ENCODE assay signal across 8 cellular contexts in the genomic region with DNA sequence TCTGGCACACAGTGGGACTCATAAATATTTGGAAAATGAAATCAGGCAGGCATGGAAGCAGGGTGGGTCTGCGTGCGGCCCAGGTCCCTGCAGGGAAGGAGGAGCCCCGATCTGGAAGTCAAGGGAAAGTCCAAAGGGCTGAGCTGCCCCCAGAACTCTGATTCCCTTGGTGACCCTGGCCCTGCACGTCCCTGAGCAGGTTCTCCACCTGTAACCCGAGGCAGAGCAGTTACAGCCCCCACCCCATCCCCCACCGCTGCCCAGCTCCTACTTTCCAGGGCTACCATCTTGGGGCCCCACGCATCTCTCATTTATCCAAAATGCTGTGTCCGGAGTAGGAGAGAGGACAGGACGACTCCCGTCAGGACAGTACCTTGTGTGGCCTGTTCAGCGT. TPM values are rescaled to one million over a fixed set of nuclear protein-coding genes. Genes with fewer than 3 reads are reported as not detected.
A peak's percentile ranks its signal among the peaks of the same experiment; 100 is the strongest.
DNase-seq lines count a peak whose midpoint lies in the region; ATAC-seq lines count a peak whose summit lies in the region.

No MANE protein-coding gene starts in this region.

- peak overlapping the region; percentile 95 for H3K27ac Mint-ChIP-seq in activated T-helper 17 cell treated with anti-CD3 and anti-CD28 coated beads, Interleukin-2, amount 50 U/mL, for 72 hours
- H3K27ac Mint-ChIP-seq in stimulated activated effector memory CD8-positive, alpha-beta T cell treated with anti-CD3 and anti-CD28 coated beads, Interleukin-12 subunit alpha, Interleukin-12 subunit beta, amount 100 ng/mL, for 72 hours: peak overlapping the region; percentile 78

- H3K9me3 ChIP-seq in right cardiac atrium (ENCODE audit: control insufficient read depth, low read length): no peaks in the 10 kb centered on the region

- H3K4me1 Mint-ChIP-seq in activated T-helper 17 cell treated with anti-CD3 and anti-CD28 coated beads, Interleukin-2, amount 50 U/mL, for 72 hours: peaks cover 42% of the 10 kb centered on the region
- H3K4me1 Mint-ChIP-seq in stimulated activated effector memory CD8-positive, alpha-beta T cell treated with anti-CD3 and anti-CD28 coated beads, Interleukin-12 subunit alpha, Interleukin-12 subunit beta, amount 100 ng/mL, for 72 hours: peaks cover 69% of the 10 kb centered on the region

- no peaks in the 10 kb centered on the region for H3K36me3 ChIP-seq in H7 (replicated peaks; ENCODE audit: control insufficient read depth, insufficient read depth, low read length)

- peak; percentile 28 for DNase-seq in H7
- peak in 1 of 3 donors; percentile 57 for DNase-seq in right cardiac atrium
- DNase-seq in stimulated activated effector memory CD8-positive, alpha-beta T cell treated with anti-CD3 and anti-CD28 coated beads, Interleukin-12 subunit alpha, Interleukin-12 subunit beta, amount 100 ng/mL, for 72 hours (ENCODE audit: low spot score in 2 of 2): no peak
- no peak for DNase-seq in kidney tubule cell (ENCODE audit: low spot score)
- no peak for DNase-seq in NCI-H187 treated with DMSO at 0.1 percent for 48 hours (lab: John Stamatoyannopoulos, UW)
- DNase-seq in NCI-H345 (lab: John Stamatoyannopoulos, UW): no peak
- no peak for DNase-seq in NOMO-1 (lab: John Stamatoyannopoulos, UW; ENCODE audit: unreplicated experiment in 2 of 2)

- H3K27me3 ChIP-seq in H7 (ENCODE audit: control insufficient read depth, insufficient read depth, low read length) (peaks cover 2% of the 10 kb centered on the region; the same call in 1 of the 2 replicates), right cardiac atrium (ENCODE audit: control insufficient read depth, insufficient read depth) (no peaks in the 10 kb centered on the region)

- H3K27me3 Mint-ChIP-seq in activated T-helper 17 cell treated with anti-CD3 and anti-CD28 coated beads, Interleukin-2, amount 50 U/mL, for 72 hours: no peaks in the 10 kb centered on the region

- peaks cover 69% of the 10 kb centered on the region for H3K36me3 Mint-ChIP-seq in activated T-helper 17 cell treated with anti-CD3 and anti-CD28 coated beads, Interleukin-2, amount 50 U/mL, for 72 hours (ENCODE audit: low read depth)
- H3K36me3 Mint-ChIP-seq in stimulated activated effector memory CD8-positive, alpha-beta T cell treated with anti-CD3 and anti-CD28 coated beads, Interleukin-12 subunit alpha, Interleukin-12 subunit beta, amount 100 ng/mL, for 72 hours: peaks cover 61% of the 10 kb centered on the region

- 79% methylated on average over 11 of the region's 11 CpGs for WGBS in right cardiac atrium

- peak overlapping the region; percentile 94 for H3K27ac ChIP-seq in right cardiac atrium (ENCODE audit: low read length)

- peaks cover 19% of the 10 kb centered on the region for H3K4me1 ChIP-seq in right cardiac atrium (ENCODE audit: control insufficient read depth, insufficient read depth, low read length)

- H3K4me3 ChIP-seq in H7 (ENCODE audit: insufficient read depth, low read depth, low read length) (no peak overlapping the region), right cardiac atrium (ENCODE audit: low read length) (no peak overlapping the region)

- intact Hi-C loops in right cardiac atrium (cut with DNase I): loop anchor here in 3 of 4 donors (10.0 kb wide), 2 partner anchors 47 to 53 kb away; partner anchors contain the start of gene C19orf12 (in 2 of the 3)

- no peaks in the 10 kb centered on the region for H3K9me3 Mint-ChIP-seq in activated T-helper 17 cell treated with anti-CD3 and anti-CD28 coated beads, Interleukin-2, amount 50 U/mL, for 72 hours
- H3K9me3 Mint-ChIP-seq in stimulated activated effector memory CD8-positive, alpha-beta T cell treated with anti-CD3 and anti-CD28 coated beads, Interleukin-12 subunit alpha, Interleukin-12 subunit beta, amount 100 ng/mL, for 72 hours: no peaks in the 10 kb centered on the region

- no peak for ATAC-seq in activated T-helper 17 cell treated with anti-CD3 and anti-CD28 coated beads, Interleukin-2, amount 50 U/mL, for 72 hours (replicated peaks)
- no peak for ATAC-seq in right cardiac atrium
- no peak for ATAC-seq in stimulated activated effector memory CD8-positive, alpha-beta T cell treated with anti-CD3 and anti-CD28 coated beads, Interleukin-12 subunit alpha, Interleukin-12 subunit beta, amount 100 ng/mL, for 72 hours

- H3K4me3 Mint-ChIP-seq in activated T-helper 17 cell treated with anti-CD3 and anti-CD28 coated beads, Interleukin-2, amount 50 U/mL, for 72 hours: peak overlapping the region; percentile 82
- peak overlapping the region; percentile 88 for H3K4me3 Mint-ChIP-seq in stimulated activated effector memory CD8-positive, alpha-beta T cell treated with anti-CD3 and anti-CD28 coated beads, Interleukin-12 subunit alpha, Interleukin-12 subunit beta, amount 100 ng/mL, for 72 hours

RNA-seq across cellular contexts. Expression of gene PLEKHF1, which starts 2.1 kb away (rescaled TPM):
- 12.9 and 19.4 TPM in 2 replicates for total RNA-seq in H7 (2014; rRNA removed; shearing (Covaris generic))
- total RNA-seq in activated T-helper 17 cell treated with anti-CD3 and anti-CD28 coated beads, Interleukin-2, amount 50 U/mL, for 72 hours: 10 to 100 TPM; 34.4 to 40.3 TPM
- total RNA-seq in right cardiac atrium: 10 to 100 TPM; 25.1 to 44.1 (median 31.0) TPM
- 40.6 TPM for polyA plus RNA-seq in right cardiac atrium

RNA-seq across cellular contexts. Expression of gene C19orf12, which starts 47.7 kb away (rescaled TPM):
- total RNA-seq in H7 (2014; rRNA removed; shearing (Covaris generic)): 24.0 and 24.1 TPM in 2 replicates
- total RNA-seq in activated T-helper 17 cell treated with anti-CD3 and anti-CD28 coated beads, Interleukin-2, amount 50 U/mL, for 72 hours: 10 to 100 TPM; 34.5 to 39.1 TPM
- 10 to 100 TPM; 40.6 to 48.2 (median 43.5) TPM for total RNA-seq in right cardiac atrium
- 37.3 TPM for polyA plus RNA-seq in right cardiac atrium
